8 cellular contexts compared by ENCODE assay signal in the genomic region with DNA sequence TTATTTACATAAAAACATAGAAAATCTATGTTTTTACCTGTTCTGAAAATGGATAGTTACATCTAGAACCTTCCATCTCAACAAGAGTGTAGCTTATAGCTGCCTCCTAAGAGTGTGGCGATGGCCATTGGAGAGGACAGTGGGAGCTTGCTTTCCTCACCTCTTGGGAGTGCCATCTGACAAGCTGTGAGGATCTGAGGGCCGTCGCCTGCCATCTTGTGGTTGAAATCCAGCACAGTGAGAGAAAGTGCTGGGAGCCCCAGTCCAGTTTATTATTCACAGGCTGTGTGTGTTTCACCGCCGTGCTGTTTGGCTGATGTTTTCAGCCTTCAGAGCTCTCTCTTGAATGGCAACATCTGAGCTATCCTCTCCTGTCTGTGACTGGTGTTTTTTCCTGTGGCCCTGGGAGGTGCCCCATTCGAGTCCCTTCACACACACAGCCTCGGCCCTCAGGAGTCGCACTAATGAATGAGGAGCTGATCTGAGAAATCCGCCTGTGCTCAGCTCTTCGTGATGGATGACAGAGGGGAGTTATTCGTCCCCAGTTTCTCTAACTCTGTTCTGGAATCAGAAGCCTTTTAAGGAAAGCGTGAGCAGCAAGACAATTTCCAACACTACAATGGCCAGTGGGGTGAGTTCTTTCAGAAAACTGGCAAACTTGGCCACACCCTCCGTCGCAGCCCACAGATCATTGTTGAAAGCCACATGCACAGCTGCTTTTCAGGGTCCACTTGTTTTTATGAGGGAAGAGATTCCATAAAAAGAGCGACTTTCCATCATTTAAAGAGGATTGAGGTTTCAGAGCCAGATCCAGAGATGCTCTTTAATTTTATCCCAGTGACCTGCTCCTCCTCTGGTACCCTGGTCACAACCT.
DNase-seq lines count a peak whose midpoint lies in the region; ATAC-seq and TF ChIP-seq lines count a peak whose summit lies in the region.

No MANE protein-coding gene starts in this region.

- H3K27ac ChIP-seq in 22Rv1 (no peak overlapping the region), Peyer's patch (no peak overlapping the region), colonic mucosa (no peak overlapping the region), testis (no peak overlapping the region)

- H3K9ac ChIP-seq in colonic mucosa (ENCODE audit: low read depth in 2 of 2, low read length in 2 of 2), result no peak overlapping the region

- TF ChIP-seq POLR2A in Peyer's patch (IDR thresholded peaks at IDR 0.05), result no peak
- no peak for TF ChIP-seq POLR2A in testis (IDR thresholded peaks at IDR 0.05)

- intact Hi-C loops in colonic mucosa (cut with DNase I) (loop anchor here (2.0 kb wide), 1 partner anchor 228 kb away; no protein-coding TSS in a partner anchor), left colon (cut with DNase I, micrococcal nuclease) (loop anchor here in 1 of 2 donors (5.0 kb wide), 1 partner anchor 227 kb away; no protein-coding TSS in a partner anchor), testis (cut with DNase I; ENCODE audit: low total_unique reads) (loop anchor here (10.0 kb wide), 1 partner anchor 224 kb away; no protein-coding TSS in a partner anchor)

- no peaks in the 10 kb centered on the region for H3K4me1 ChIP-seq in Peyer's patch
- H3K4me1 ChIP-seq in colonic mucosa, result no peaks in the 10 kb centered on the region
- H3K4me1 ChIP-seq in testis, result peaks cover 3% of the 10 kb centered on the region

- no peaks in the 10 kb centered on the region for H3K36me3 ChIP-seq in Peyer's patch
- H3K36me3 ChIP-seq in colonic mucosa, result no peaks in the 10 kb centered on the region
- H3K36me3 ChIP-seq in testis (ENCODE audit: low read depth, missing control alignments), result no peaks in the 10 kb centered on the region

- DNase-seq in GM10266 (ENCODE audit: extremely low spot score) (peak; percentile 60), HuH-7.5 (ENCODE audit: low spot score) (peak; percentile 56), Peyer's patch (peak; percentile 17 to 74 (median 57)), colonic mucosa (peak; percentile 45), left colon (peak; percentile 35 to 44), testis (peak; percentile 88)
- DNase-seq in activated CD8-positive, alpha-beta memory T cell treated with anti-CD3 and anti-CD28 coated beads for 24 hours, result no peak

- ATAC-seq in left colon, result peak; percentile 71

- H3K27me3 ChIP-seq in Peyer's patch (no peaks in the 10 kb centered on the region), colonic mucosa (no peaks in the 10 kb centered on the region), testis (no peaks in the 10 kb centered on the region)

- H3K4me3 ChIP-seq in Peyer's patch, result no peak overlapping the region
- H3K4me3 ChIP-seq in colonic mucosa, result no peak overlapping the region
- no peak overlapping the region for H3K4me3 ChIP-seq in testis

- 51 to 75% methylated on average over 14 to 15 of the region's 15 CpGs for WGBS in testis, 2 donors

- TF ChIP-seq CTCF in 22Rv1 (IDR thresholded peaks at IDR 0.05) (peak; percentile 83), GM10266 (IDR thresholded peaks at IDR 0.05; ENCODE audit: control insufficient read depth, insufficient read depth, low read depth, missing control alignments) (peak; percentile 60), Peyer's patch (IDR thresholded peaks at IDR 0.05) (peak in 4 of 6 experiments; percentile 23 to 69 (median 63)), colonic mucosa (IDR thresholded peaks at IDR 0.05) (peak; percentile 44), testis (IDR thresholded peaks at IDR 0.05) (peak; percentile 62 to 71 (median 71))

- H3K9me3 ChIP-seq in Peyer's patch (no peaks in the 10 kb centered on the region), colonic mucosa (no peaks in the 10 kb centered on the region), testis (no peaks in the 10 kb centered on the region)
